ENCODE assay signal across 17 cellular contexts in the genomic region with DNA sequence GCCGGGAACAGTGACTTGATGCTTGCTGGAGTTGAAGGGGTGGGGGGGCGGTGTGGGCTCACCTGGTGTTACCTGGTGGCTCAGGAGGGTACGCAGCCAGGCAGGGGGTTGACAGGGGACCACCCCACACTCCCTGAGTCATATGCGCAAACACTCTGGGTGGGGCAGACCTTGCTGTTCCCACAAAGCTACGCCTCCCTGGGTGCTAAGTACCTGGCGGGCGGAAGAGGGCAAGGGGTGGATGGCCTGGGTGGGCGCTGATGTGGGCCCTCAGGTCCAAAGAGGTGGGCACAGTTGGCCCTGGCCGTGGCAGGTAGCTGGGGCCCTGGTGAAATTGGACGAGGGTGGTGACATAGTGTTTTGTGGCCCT. TPM values are rescaled to one million over a fixed set of nuclear protein-coding genes. Genes with fewer than 3 reads are reported as not detected.
DNase-seq lines count a peak whose midpoint lies in the region; ATAC-seq, FAIRE-seq and TF ChIP-seq lines count a peak whose summit lies in the region.
"Had no signal": no experiment of that assay in that cellular context is flagged by ENCODE, and none has a peak within 500 bp of the region (broad histone marks: within the 10 kb centered on the region; RNA-seq: fewer than 3 reads in every experiment).

No MANE protein-coding gene starts in this region.

- no TSS peak for BruUV-seq in HCT116 (replicated peaks; lab: Mats Ljungman, UMichigan)

- H3K36me3 ChIP-seq in HCT116 (ENCODE audit: control insufficient read depth in 1 of 2, insufficient read depth in 2 of 2, low read length in 2 of 2) (peaks cover 16 to 35% of the 10 kb centered on the region in 2 experiments; a peak in 3 of 4 replicates), SK-N-MC (ENCODE audit: insufficient read depth, low read length) (peaks cover 17% of the 10 kb centered on the region), thoracic aorta (peaks cover 9% of the 10 kb centered on the region)
- H3K36me3 ChIP-seq: adrenal gland had no signal

- H3K4me1 ChIP-seq in HCT116 (ENCODE audit: control insufficient read depth in 1 of 2, insufficient read depth in 2 of 2, low read length in 2 of 2) (peaks cover 40 to 75% of the 10 kb centered on the region in 2 experiments), thoracic aorta (ENCODE audit: control insufficient read depth in 1 of 2, low read depth in 2 of 2) (peaks cover 0 to 21% of the 10 kb centered on the region in 2 donors)
- H3K4me1 ChIP-seq: adrenal gland had no signal

- no peaks in the 10 kb centered on the region for H4K20me1 ChIP-seq in HCT116 (ENCODE audit: insufficient read depth)

- no peak for ATAC-seq in HCT116
- ATAC-seq in thoracic aorta (ENCODE audit: insufficient number of reproducible peaks, low FRiP score, low read depth), result no peak
- no peak for ATAC-seq in HG03520 (IDR thresholded peaks at IDR 0.05; ENCODE audit: unreplicated experiment)
- ATAC-seq in GM19455 (IDR thresholded peaks at IDR 0.05; ENCODE audit: unreplicated experiment), result no peak
- ATAC-seq: gastroesophageal sphincter; naive thymus-derived CD8-positive, alpha-beta T cell had no signal

- no peak overlapping the region for H3K4me3 ChIP-seq in HCT116 (replicated peaks in 1 of 2; ENCODE audit: low read depth in 1 of 2, low read length in 2 of 2)
- H3K4me3 ChIP-seq in SK-N-MC, result peak overlapping the region; percentile 77
- H3K4me3 ChIP-seq in epithelial cell of esophagus (ENCODE audit: low read length), result no peak overlapping the region
- H3K4me3 ChIP-seq in thoracic aorta, result no peak overlapping the region
- H3K4me3 ChIP-seq: adrenal gland, esophagus squamous epithelium, gastroesophageal sphincter had no signal

- FAIRE-seq in GM12892 (lab: Jason Lieb, UNC), result no peak

- H3K9me3 ChIP-seq in HCT116 (ENCODE audit: control insufficient read depth in 1 of 2, insufficient read depth in 1 of 2, low read depth in 1 of 2, low read length in 2 of 2) (no peaks in the 10 kb centered on the region), SK-N-MC (ENCODE audit: low read depth, low read length) (no peaks in the 10 kb centered on the region), thoracic aorta (no peaks in the 10 kb centered on the region)
- H3K9me3 ChIP-seq: adrenal gland, esophagus squamous epithelium, gastroesophageal sphincter had no signal

- peak overlapping the region; percentile 92 for H3K27ac ChIP-seq in HCT116 (ENCODE audit: low read depth, low read length)
- H3K27ac ChIP-seq in SK-N-MC, result peak overlapping the region; percentile 81
- peak overlapping the region; percentile 12 to 56 for H3K27ac ChIP-seq in thoracic aorta
- H3K27ac ChIP-seq: adrenal gland, gastroesophageal sphincter had no signal

- RAD21 ChIA-PET in HCT116 (lab: Charles Lee; ENCODE audit: low non-redundant PET in 1 of 2, low total read pairs in 2 of 2, uncharacterized antibody in 2 of 2, unreplicated experiment in 2 of 2), result interaction anchor here in 1 of 2 experiments (0.6 kb wide), 1 partner anchor 10 kb away, joined by 3 read pairs; no protein-coding TSS in a partner anchor

- CTCF ChIA-PET in HCT116 (lab: Charles Lee), result interaction anchor here (1.9 to 2.1 kb wide), 2 partner anchors 14 to 98 kb away, joined by 6 to 14 read pairs; partner anchors contain the start of gene STX1A

- no peaks in the 10 kb centered on the region for H3K9me2 ChIP-seq in HCT116 (ENCODE audit: insufficient read depth)

- peaks cover 30% of the 10 kb centered on the region; the same call in 1 of the 2 replicates for H3K79me2 ChIP-seq in HCT116 (ENCODE audit: insufficient read depth, low read length)

- H3K27me3 ChIP-seq in HCT116 (ENCODE audit: insufficient read depth, low read length) (no peaks in the 10 kb centered on the region), thoracic aorta (replicated peaks; ENCODE audit: insufficient read depth) (no peaks in the 10 kb centered on the region)
- H3K27me3 ChIP-seq: adrenal gland, esophagus squamous epithelium, gastroesophageal sphincter had no signal

- intact Hi-C loops in HCT116 (cut with micrococcal nuclease), result no loop called here

- H3K4me2 ChIP-seq in HCT116 (ENCODE audit: low read length), result peak overlapping the region; percentile 79

- no peak overlapping the region for H2AFZ ChIP-seq in HCT116 (ENCODE audit: low read depth, low read length, poor library complexity, severe bottlenecking)

- peak overlapping the region; percentile 58 for H3K9ac ChIP-seq in HCT116 (ENCODE audit: low read length)
- no peak overlapping the region for H3K9ac ChIP-seq in SK-N-MC (ENCODE audit: insufficient read length)

- DNase-seq in HCT116 (ENCODE audit: low read depth, low spot score) (no peak), SK-N-MC (ENCODE audit: low read depth, low spot score) (no peak), epithelial cell of esophagus (ENCODE audit: low read depth) (peak; percentile 30), thoracic aorta (ENCODE audit: low spot score) (no peak), GM12892 (ENCODE audit: insufficient read length) (no peak)
- DNase-seq: activated CD4-positive, alpha-beta T cell treated with anti-CD3 and anti-CD28 coated beads, Interleukin-2, amount 50 U/mL, for 4 hours; adrenal gland; effector CD4-positive, alpha-beta T cell; esophagus squamous epithelium; KG1; NCI-H187 treated with DMSO at 0.1 percent for 48 hours; NCI-H774 had no signal

- TF ChIP-seq CTCF in HCT116 (IDR thresholded peaks at IDR 0.05 in 2 of 3, conservative IDR thresholded peaks at IDR 0.05 in 1 of 3; ENCODE audit: borderline replicate concordance in 1 of 3, insufficient read depth in 1 of 3, low read depth in 2 of 3, low read length in 2 of 3) (no peak), epithelial cell of esophagus (IDR thresholded peaks at IDR 0.05; ENCODE audit: insufficient read depth, low read depth, low read length, missing control alignments) (no peak), thoracic aorta (IDR thresholded peaks at IDR 0.05) (no peak)

- TF ChIP-seq RAD21 in HCT116 (IDR thresholded peaks at IDR 0.05; ENCODE audit: low read depth), result no peak

- no peak for TF ChIP-seq POLR2A in HCT116 (IDR thresholded peaks at IDR 0.05; ENCODE audit: borderline replicate concordance, extremely low read depth, insufficient read depth, insufficient read length)
- no peak for TF ChIP-seq POLR2A in GM12892 (IDR thresholded peaks at IDR 0.05; ENCODE audit: low read depth, low read length)

- POLR2A ChIA-PET in HCT116 (lab: Charles Lee), result interaction anchor here (1.3 to 2.1 kb wide), 2 partner anchors 10 to 11 kb away, joined by 9 to 17 read pairs; no protein-coding TSS in a partner anchor

TF ChIP-seq in HCT116, 20 proteins besides CTCF, POLR2A, EP300 and RAD21:
- TF ChIP-seq TCF7L2 (IDR thresholded peaks at IDR 0.05; ENCODE audit: borderline replicate concordance, extremely low read depth, insufficient read depth, insufficient read length) (no peak), POLR2AphosphoS5 (IDR thresholded peaks at IDR 0.05; ENCODE audit: low read depth, low read length) (no peak), EGR1 (IDR thresholded peaks at IDR 0.05; ENCODE audit: low read depth) (no peak), ATF3 (IDR thresholded peaks at IDR 0.05) (no peak), ELF1 (IDR thresholded peaks at IDR 0.05; ENCODE audit: borderline replicate concordance, low read depth) (no peak), SIN3A (IDR thresholded peaks at IDR 0.05; ENCODE audit: low read depth) (no peak), EZH2phosphoT487 (IDR thresholded peaks at IDR 0.05; ENCODE audit: borderline replicate concordance) (no peak), SP1 (IDR thresholded peaks at IDR 0.05; ENCODE audit: low read depth) (no peak), ZFX (IDR thresholded peaks at IDR 0.05) (no peak), JUND (IDR thresholded peaks at IDR 0.05) (no peak)
- TF ChIP-seq, protein P1, sequence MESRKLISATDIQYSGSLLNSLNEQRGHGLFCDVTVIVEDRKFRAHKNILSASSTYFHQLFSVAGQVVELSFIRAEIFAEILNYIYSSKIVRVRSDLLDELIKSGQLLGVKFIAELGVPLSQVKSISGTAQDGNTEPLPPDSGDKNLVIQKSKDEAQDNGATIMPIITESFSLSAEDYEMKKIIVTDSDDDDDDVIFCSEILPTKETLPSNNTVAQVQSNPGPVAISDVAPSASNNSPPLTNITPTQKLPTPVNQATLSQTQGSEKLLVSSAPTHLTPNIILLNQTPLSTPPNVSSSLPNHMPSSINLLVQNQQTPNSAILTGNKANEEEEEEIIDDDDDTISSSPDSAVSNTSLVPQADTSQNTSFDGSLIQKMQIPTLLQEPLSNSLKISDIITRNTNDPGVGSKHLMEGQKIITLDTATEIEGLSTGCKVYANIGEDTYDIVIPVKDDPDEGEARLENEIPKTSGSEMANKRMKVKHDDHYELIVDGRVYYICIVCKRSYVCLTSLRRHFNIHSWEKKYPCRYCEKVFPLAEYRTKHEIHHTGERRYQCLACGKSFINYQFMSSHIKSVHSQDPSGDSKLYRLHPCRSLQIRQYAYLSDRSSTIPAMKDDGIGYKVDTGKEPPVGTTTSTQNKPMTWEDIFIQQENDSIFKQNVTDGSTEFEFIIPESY (IDR thresholded peaks at IDR 0.05; ENCODE audit: extremely low read depth, insufficient replicate concordance, low read length), result no peak
- TF ChIP-seq, protein P2, sequence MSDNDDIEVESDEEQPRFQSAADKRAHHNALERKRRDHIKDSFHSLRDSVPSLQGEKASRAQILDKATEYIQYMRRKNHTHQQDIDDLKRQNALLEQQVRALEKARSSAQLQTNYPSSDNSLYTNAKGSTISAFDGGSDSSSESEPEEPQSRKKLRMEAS (IDR thresholded peaks at IDR 0.05), result no peak

RNA-seq across cellular contexts. Expression of gene STX1A, which starts 13.9 kb away (rescaled TPM):
- total RNA-seq in HCT116 (2021; ENCODE audit: unreplicated experiment), result 39.4 TPM
- polyA plus RNA-seq in HCT116 (2012), result 41.2 and 46.8 TPM in 2 replicates
- 10 to 100 TPM; 10.3 to 16.8 TPM for total RNA-seq in thoracic aorta
- polyA plus RNA-seq in GM12892 (2012; ENCODE audit: missing spikeins), result 2.4 TPM

RNA-seq across cellular contexts. Expression of gene BUD23, which starts 22.1 kb away (rescaled TPM):
- total RNA-seq in HCT116 (2021; ENCODE audit: unreplicated experiment), result 168 TPM
- 148 and 164 TPM in 2 replicates for polyA plus RNA-seq in HCT116 (2012)
- total RNA-seq in thoracic aorta, result 10 to 100 TPM; 36.9 to 51.0 TPM
- polyA plus RNA-seq in GM12892 (2012; ENCODE audit: missing spikeins), result 77.9 TPM

RNA-seq across cellular contexts. Expression of gene DNAJC30, which starts 22.3 kb away (rescaled TPM):
- total RNA-seq in HCT116 (2021; ENCODE audit: unreplicated experiment) (8.5 TPM), thoracic aorta (1 to 10 TPM; 3.9 to 7.8 TPM)
- polyA plus RNA-seq in HCT116 (2012), result 3.4 and 5.1 TPM in 2 replicates
- 6.2 TPM for polyA plus RNA-seq in GM12892 (2012; ENCODE audit: missing spikeins)

RNA-seq across cellular contexts. Expression of gene ABHD11, which starts 33.1 kb away (rescaled TPM):
- total RNA-seq in HCT116 (2021; ENCODE audit: unreplicated experiment) (69.8 TPM), thoracic aorta (10 to 100 TPM in 1 of 2 donors, 1 to 10 TPM in 1; 2.5 to 16.9 TPM)
- polyA plus RNA-seq in HCT116 (2012), result 56.8 and 61.1 TPM in 2 replicates
- 8.5 TPM for polyA plus RNA-seq in GM12892 (2012; ENCODE audit: missing spikeins)

RNA-seq across cellular contexts. Expression of gene VPS37D, which starts 37.9 kb away (rescaled TPM):
- total RNA-seq in HCT116 (2021; ENCODE audit: unreplicated experiment) (9.5 TPM), thoracic aorta (1 to 10 TPM in 1 of 2 donors, under 1 TPM in 1; 0.92 to 1.2 TPM)
- polyA plus RNA-seq in HCT116 (2012), result 8.2 and 9.2 TPM in 2 replicates
- polyA plus RNA-seq in GM12892 (2012; ENCODE audit: missing spikeins), result not detected
- total RNA-seq: T-helper 2 cell treated with Interferon-gamma antibody and Interleukin-4, amounts not matched to agents 100 ng/mL and 5 ng/mL, for 36 hours had no signal

Comparison
In these comparisons a context has a peak if more than half of its experiments do, and no peak if none do; other contexts are left out.
1. H3K27ac ChIP-seq: peak in every context shown above with its lines; median percentile 92 in HCT116; 81 in SK-N-MC; 34 in thoracic aorta.